ENCODE assay signal across 1 cellular context in the genomic region with DNA sequence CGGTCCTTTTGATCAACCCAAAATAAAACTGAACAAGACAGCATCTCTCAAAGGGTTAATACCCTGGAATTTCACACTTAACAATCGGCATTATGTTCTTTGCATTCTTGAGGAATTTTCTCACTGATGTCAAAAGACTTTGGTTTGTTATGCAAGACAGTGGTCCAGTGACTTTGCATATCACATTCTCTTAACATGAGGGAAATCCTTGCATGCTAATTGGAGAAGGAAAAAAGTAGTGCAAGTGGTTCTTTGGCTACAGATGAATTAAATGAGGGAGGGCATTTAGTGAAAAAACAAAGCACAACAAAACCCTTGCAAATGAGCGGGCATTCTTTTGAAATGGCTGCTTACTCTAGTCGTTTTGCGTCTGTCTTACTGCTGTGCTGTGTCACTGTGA.
TF ChIP-seq lines count a peak whose summit lies in the region.

No MANE protein-coding gene starts in this region.

TF ChIP-seq in GM23338, 12 proteins besides CTCF, POLR2A, EP300 and RAD21 (continued from another document):
- TF ChIP-seq NANOG (IDR thresholded peaks at IDR 0.05; ENCODE audit: borderline replicate concordance): peak; percentile 84
- TF ChIP-seq, protein P1, sequence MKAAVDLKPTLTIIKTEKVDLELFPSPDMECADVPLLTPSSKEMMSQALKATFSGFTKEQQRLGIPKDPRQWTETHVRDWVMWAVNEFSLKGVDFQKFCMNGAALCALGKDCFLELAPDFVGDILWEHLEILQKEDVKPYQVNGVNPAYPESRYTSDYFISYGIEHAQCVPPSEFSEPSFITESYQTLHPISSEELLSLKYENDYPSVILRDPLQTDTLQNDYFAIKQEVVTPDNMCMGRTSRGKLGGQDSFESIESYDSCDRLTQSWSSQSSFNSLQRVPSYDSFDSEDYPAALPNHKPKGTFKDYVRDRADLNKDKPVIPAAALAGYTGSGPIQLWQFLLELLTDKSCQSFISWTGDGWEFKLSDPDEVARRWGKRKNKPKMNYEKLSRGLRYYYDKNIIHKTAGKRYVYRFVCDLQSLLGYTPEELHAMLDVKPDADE (IDR thresholded peaks at IDR 0.05): no peak
